Comparison of ENCODE assay signal across 26 cellular contexts in genomic region chr22:50119768-50120251, GRCh38. TPM values are rescaled to one million over a fixed set of nuclear protein-coding genes. Genes with fewer than 3 reads are reported as not detected.
A peak's percentile ranks its signal among the peaks of the same experiment; 100 is the strongest.
DNase-seq lines count a peak whose midpoint lies in the region; ATAC-seq and TF ChIP-seq lines count a peak whose summit lies in the region.
"Had no signal": no experiment of that assay in that cellular context is flagged by ENCODE, and none has a peak within 500 bp of the region (broad histone marks: within the 10 kb centered on the region; RNA-seq: fewer than 3 reads in every experiment).

No MANE protein-coding gene starts in this region.

- H3K4me1 ChIP-seq in fibroblast of lung (ENCODE audit: control insufficient read depth, extremely low read depth, insufficient read depth, low read length) (no peaks in the 10 kb centered on the region), mesenchymal stem cell (ENCODE audit: control insufficient read depth, insufficient read depth, low read depth, low read length) (peaks cover 7% of the 10 kb centered on the region)

- H2BK5ac ChIP-seq in mesenchymal stem cell (ENCODE audit: low read depth, low read length, poor library complexity, severe bottlenecking): no peak overlapping the region

- H2BK120ac ChIP-seq in mesenchymal stem cell (ENCODE audit: low read depth, low read length): no peak overlapping the region

- H3K9me3 ChIP-seq in fibroblast of lung (ENCODE audit: control insufficient read depth, insufficient read depth, low read depth, low read length) (no peaks in the 10 kb centered on the region), mesenchymal stem cell (ENCODE audit: control insufficient read depth, low read length) (peaks cover 20% of the 10 kb centered on the region)
- H3K9me3 ChIP-seq: SJSA1, thyroid gland had no signal

- no peak for ATAC-seq in GM19395 (IDR thresholded peaks at IDR 0.05; ENCODE audit: unreplicated experiment)
- ATAC-seq: activated CD4-positive, alpha-beta T cell treated with anti-CD3 and anti-CD28 coated beads for 36 hours had no signal

- H3K23ac ChIP-seq in mesenchymal stem cell (ENCODE audit: low read length in 2 of 2): peak overlapping the region in 1 of 2 experiments; percentile 30

- H3K4me3 ChIP-seq in fibroblast of lung (replicated peaks in 1 of 4; ENCODE audit: control extremely low read depth in 1 of 4, insufficient read depth in 1 of 4, low read depth in 3 of 4, low read length in 4 of 4): no peak overlapping the region
- H3K4me3 ChIP-seq in mesenchymal stem cell (ENCODE audit: insufficient read depth in 1 of 2, low read depth in 1 of 2, low read length in 2 of 2): no peak overlapping the region
- H3K4me3 ChIP-seq: ascending aorta, esophagus squamous epithelium, GM23248, neural progenitor cell, SJSA1, thyroid gland had no signal

- no peaks in the 10 kb centered on the region for H3K36me3 ChIP-seq in fibroblast of lung (ENCODE audit: control insufficient read depth, insufficient read depth, low read length)
- peaks cover 0 to 3% of the 10 kb centered on the region in 2 experiments for H3K36me3 ChIP-seq in mesenchymal stem cell (ENCODE audit: control insufficient read depth in 1 of 2, insufficient read depth in 2 of 2, low read depth in 1 of 2, low read length in 2 of 2)
- H3K36me3 ChIP-seq: ascending aorta, BE2C, esophagus squamous epithelium, neural progenitor cell, SJSA1, thyroid gland had no signal

- H2BK15ac ChIP-seq in mesenchymal stem cell (ENCODE audit: low read depth, poor library complexity, severe bottlenecking): no peak overlapping the region

- H3K79me2 ChIP-seq in fibroblast of lung (ENCODE audit: control insufficient read depth, insufficient read depth, low read length): no peaks in the 10 kb centered on the region

- no peak overlapping the region for H4K8ac ChIP-seq in mesenchymal stem cell (ENCODE audit: low read length)

- WGBS in mesenchymal stem cell: 75% methylated on average over 5 of the region's 6 CpGs

- peak overlapping the region in 1 of 2 experiments; percentile 29 for H3K4ac ChIP-seq in mesenchymal stem cell (ENCODE audit: low read depth in 1 of 2, low read length in 2 of 2)

- TF ChIP-seq CTCF in fibroblast of lung (conservative IDR thresholded peaks at IDR 0.05 in 1 of 2, IDR thresholded peaks at IDR 0.05 in 1 of 2; ENCODE audit: low read depth in 1 of 2, low read length in 2 of 2): no peak

- no peaks in the 10 kb centered on the region for H3K79me1 ChIP-seq in mesenchymal stem cell (replicated peaks; ENCODE audit: low read length, poor library complexity, severe bottlenecking)

- peak overlapping the region in 1 of 2 experiments; percentile 91 for H2BK12ac ChIP-seq in mesenchymal stem cell (ENCODE audit: low read length in 2 of 2)

- no peaks in the 10 kb centered on the region for H4K20me1 ChIP-seq in fibroblast of lung (ENCODE audit: control insufficient read depth, extremely low read depth, insufficient read depth, low read length)

- H2AK5ac ChIP-seq in mesenchymal stem cell (ENCODE audit: low read length, severe bottlenecking): no peak overlapping the region

- peaks cover 19% of the 10 kb centered on the region for H3K27me3 ChIP-seq in fibroblast of lung (ENCODE audit: control insufficient read depth, insufficient read depth, low read length)
- H3K27me3 ChIP-seq in mesenchymal stem cell (ENCODE audit: control insufficient read depth in 1 of 2, insufficient read depth in 1 of 2, low read length in 2 of 2): peaks cover 12 to 14% of the 10 kb centered on the region in 2 experiments
- H3K27me3 ChIP-seq: ascending aorta, BE2C, neural progenitor cell, SJSA1, thyroid gland had no signal

- no peak overlapping the region for H3K27ac ChIP-seq in fibroblast of lung (ENCODE audit: insufficient read depth, low read length)
- H3K27ac ChIP-seq in mesenchymal stem cell (ENCODE audit: low read length, poor library complexity, severe bottlenecking): no peak overlapping the region
- H3K27ac ChIP-seq: GM23248, neural progenitor cell, SJSA1 had no signal

- no peak overlapping the region for H3K4me2 ChIP-seq in fibroblast of lung (ENCODE audit: extremely low read depth, insufficient read depth, low read length)
- H3K4me2 ChIP-seq in mesenchymal stem cell (ENCODE audit: low read length, poor library complexity, severe bottlenecking): no peak overlapping the region
- H3K4me2 ChIP-seq: neural progenitor cell had no signal

- peak overlapping the region in 1 of 2 experiments; percentile 80 for H3K18ac ChIP-seq in mesenchymal stem cell (ENCODE audit: low read depth in 1 of 2, low read length in 2 of 2)

- H3K9ac ChIP-seq in fibroblast of lung (ENCODE audit: insufficient read depth, low read length) (no peak overlapping the region), mesenchymal stem cell (ENCODE audit: low read length) (no peak overlapping the region)
- H3K9ac ChIP-seq: GM23248, neural progenitor cell had no signal

- DNase-seq in NCI-H345 (lab: John Stamatoyannopoulos, UW) (peak; percentile 6), NCI-H345 treated with DMSO at 0.1 percent for 48 hours (lab: John Stamatoyannopoulos, UW; ENCODE audit: unreplicated experiment) (no peak), fibroblast of lung (ENCODE audit: low read depth in 2 of 2) (peak; percentile 27 to 33), mesenchymal stem cell (peak; percentile 52), D341Med (ENCODE audit: low spot score) (no peak), DMS79 (lab: John Stamatoyannopoulos, UW) (no peak)
- no peak for DNase-seq in activated CD8-positive, alpha-beta memory T cell treated with anti-CD3 and anti-CD28 coated beads, Interleukin-2, amount 50 U/mL, for 48 hours
- DNase-seq: 8988T; activated CD4-positive, alpha-beta T cell treated with anti-CD3 and anti-CD28 coated beads for 36 hours; BE2C; effector memory CD4-positive, alpha-beta T cell; esophagus squamous epithelium; GM23248; NCI-H1092 treated with DMSO at 0.1 percent for 48 hours; NCI-H2081 treated with DMSO at 0.1 percent for 48 hours; NCI-H524 treated with DMSO at 0.1 percent for 48 hours; small intestine; stimulated activated CD4-positive, alpha-beta T cell treated with anti-CD3 and anti-CD28 coated beads, Interleukin-2, amount 100 ng/mL, for 48 hours; stimulated activated naive CD4-positive, alpha-beta T cell treated with Interleukin-2 at 50 U/mL for 16 hours had no signal

- no peak overlapping the region for H3K14ac ChIP-seq in mesenchymal stem cell (ENCODE audit: low read length in 2 of 2)

- H2AFZ ChIP-seq in fibroblast of lung (ENCODE audit: low read length) (no peak overlapping the region), mesenchymal stem cell (ENCODE audit: low read depth, low read length) (no peak overlapping the region)
- H2AFZ ChIP-seq: GM23248, neural progenitor cell had no signal

- no peak overlapping the region for H4K91ac ChIP-seq in mesenchymal stem cell (ENCODE audit: low read length)

RNA-seq across cellular contexts. Expression of gene MOV10L1, which starts 30.0 kb away (rescaled TPM):
- total RNA-seq in fibroblast of lung: 0.83 and 1.0 TPM in 2 replicates
- 0.03 and 0.40 TPM in 2 replicates for polyA plus RNA-seq in fibroblast of lung
- polyA plus RNA-seq in fibroblast of lung (2012): 0.24 TPM in 1 of 2 replicates, not detected in the other
- not detected in 2 replicates for polyA minus RNA-seq in fibroblast of lung (ENCODE audit: low replicate concordance)
- 1.5 TPM for polyA plus RNA-seq in mesenchymal stem cell (2013, experiment 1 of 2)
- polyA plus RNA-seq in mesenchymal stem cell (2013, experiment 2 of 2): 1.5 TPM
- total RNA-seq: ascending aorta; GM23248; T-helper 1 cell treated with Interleukin-12 subunit alpha and Interleukin-12 subunit beta and Interleukin-4 antibody, amounts not matched to agents 30 ng/mL and 1 ng/mL, for 36 hours had no signal
- polyA plus RNA-seq: GM23248 had no signal

RNA-seq across cellular contexts. Expression of gene MLC1, which starts 34.6 kb away (rescaled TPM):
- total RNA-seq in fibroblast of lung: under 0.01 TPM in 2 replicates
- polyA plus RNA-seq in fibroblast of lung: not detected in 2 replicates
- 0.10 TPM in 1 of 2 replicates, not detected in the other for polyA plus RNA-seq in fibroblast of lung (2012)
- not detected in 2 replicates for polyA minus RNA-seq in fibroblast of lung (ENCODE audit: low replicate concordance)
- 0.03 TPM for polyA plus RNA-seq in mesenchymal stem cell (2013, experiment 1 of 2)
- not detected for polyA plus RNA-seq in mesenchymal stem cell (2013, experiment 2 of 2)
- total RNA-seq: activated CD4-positive, alpha-beta T cell treated with anti-CD3 and anti-CD28 coated beads for 36 hours; GM23248; progenitor cell of endocrine pancreas had no signal
- polyA plus RNA-seq: GM23248 had no signal

RNA-seq across cellular contexts. Expression of gene PANX2, which starts 50.7 kb away (rescaled TPM):
- total RNA-seq in fibroblast of lung: under 0.01 and 0.17 TPM in 2 replicates
- polyA plus RNA-seq in fibroblast of lung: 0.44 and 0.45 TPM in 2 replicates
- 0.75 and 0.96 TPM in 2 replicates for polyA plus RNA-seq in fibroblast of lung (2012)
- 0.16 TPM in 1 of 2 replicates, not detected in the other for polyA minus RNA-seq in fibroblast of lung (ENCODE audit: low replicate concordance)
- 1.5 TPM for polyA plus RNA-seq in mesenchymal stem cell (2013, experiment 1 of 2)
- polyA plus RNA-seq in mesenchymal stem cell (2013, experiment 2 of 2): 1.5 TPM
- total RNA-seq: GM23248 had no signal

Comparison
In these comparisons a context has a peak if more than half of its experiments do, and no peak if none do; other contexts are left out.
1. DNase-seq: peak in NCI-H345 (single experiment), fibroblast of lung (2 of 2) and mesenchymal stem cell (single experiment); none in NCI-H345 treated with DMSO at 0.1 percent for 48 hours (single experiment), D341Med (single experiment), activated CD8-positive, alpha-beta memory T cell treated with anti-CD3 and anti-CD28 coated beads, Interleukin-2, amount 50 U/mL, for 48 hours (single experiment) and DMS79 (single experiment).